26 cellular contexts compared by ENCODE assay signal in the genomic region with DNA sequence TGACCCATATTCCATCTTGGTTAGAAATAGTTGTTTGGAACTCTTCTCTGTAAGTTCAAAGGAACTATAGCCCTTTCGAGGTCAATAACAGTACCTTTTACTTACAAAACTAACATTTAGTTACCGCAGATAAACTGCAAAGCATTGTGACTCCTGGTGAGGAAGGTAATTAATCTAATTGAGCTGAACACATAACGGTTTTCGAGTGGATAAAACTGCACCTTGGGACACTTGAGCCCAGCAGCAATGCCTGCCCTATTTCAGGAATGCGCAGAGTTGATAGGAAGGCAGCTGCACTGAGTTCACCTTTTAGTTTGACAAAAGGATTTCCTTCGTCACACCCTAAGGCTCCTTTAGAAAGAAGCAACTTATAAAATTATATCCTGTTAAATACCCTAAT.
DNase-seq lines count a peak whose midpoint lies in the region; ATAC-seq and TF ChIP-seq lines count a peak whose summit lies in the region.
"Had no signal": no experiment of that assay in that cellular context is flagged by ENCODE, and none has a peak within 500 bp of the region (broad histone marks: within the 10 kb centered on the region; RNA-seq: fewer than 3 reads in every experiment).

No MANE protein-coding gene starts in this region.

- H2AFZ ChIP-seq in GM23338: no peak overlapping the region

- DNase-seq in GM23338 (ENCODE audit: low spot score): no peak
- peak; percentile 62 to 64 for DNase-seq in SHP77 (lab: John Stamatoyannopoulos, UW)
- DNase-seq in left ventricle myocardium inferior: no peak
- no peak for DNase-seq in psoas muscle
- no peak for DNase-seq in activated T-cell treated with anti-CD3 and anti-CD28 coated beads, Interleukin-2, amount 50 U/mL, for 48 hours
- no peak for DNase-seq in anterior cingulate cortex (lab: John Stamatoyannopoulos, UW)
- DNase-seq: activated CD4-positive, alpha-beta T cell treated with anti-CD3 and anti-CD28 coated beads for 36 hours; activated CD8-positive, alpha-beta memory T cell treated with anti-CD3 and anti-CD28 coated beads for 24 hours; activated T-cell treated with anti-CD3 and anti-CD28 coated beads, Interleukin-2, amount 50 U/mL, for 1 hour; effector CD8-positive, alpha-beta T cell; erythroblast; lower lobe of right lung; NCI-H1105; NCI-H2081 treated with DMSO at 0.1 percent for 48 hours; NCI-H510A; spleen; stimulated activated CD4-positive, alpha-beta T cell treated with anti-CD3 and anti-CD28 coated beads, Interleukin-4, amount 100 ng/mL, for 1 hour; T-helper 2 cell had no signal

- intact Hi-C loops in left ventricle myocardium inferior (cut with micrococcal nuclease): no loop called here
- intact Hi-C loops in psoas muscle (cut with DNase I): loop anchor here in 1 of 2 donors (5.0 kb wide), 1 partner anchor 72 kb away; no protein-coding TSS in a partner anchor

- no peak overlapping the region for H3K27ac Mint-ChIP-seq in GM23338
- H3K27ac Mint-ChIP-seq: IgD-negative memory B cell; stimulated activated memory B cell treated with anti-CD40 and anti-IgM and Interleukin-4, amounts not matched to agents 10 μg/mL and 1 μg/mL and 100 μg/mL, for 72 hours had no signal

- H4K20me1 ChIP-seq in GM23338 (replicated peaks; ENCODE audit: insufficient read depth): no peaks in the 10 kb centered on the region

- H3K36me3 Mint-ChIP-seq in GM23338 (ENCODE audit: low read depth): no peaks in the 10 kb centered on the region

- no peaks in the 10 kb centered on the region for H3K9me3 ChIP-seq in left ventricle myocardium inferior (replicated peaks)
- no peaks in the 10 kb centered on the region for H3K9me3 ChIP-seq in psoas muscle
- H3K9me3 ChIP-seq: BLaER1 treated with 17β-estradiol and CSF1 and Interleukin-3, amounts not matched to agents 10 nM and 100 nM; lower lobe of right lung; neutrophil; spleen; suprapubic skin had no signal

- H3K27ac ChIP-seq in GM23338 (ENCODE audit: low read depth) (no peak overlapping the region), left ventricle myocardium inferior (replicated peaks) (peak overlapping the region; percentile 91), psoas muscle (peak overlapping the region; percentile 82)
- H3K27ac ChIP-seq: BLaER1 treated with 17β-estradiol and CSF1 and Interleukin-3, amounts not matched to agents 10 nM and 100 nM; lower lobe of right lung; neutrophil; SK-N-MC; spleen had no signal

- peaks cover 24% of the 10 kb centered on the region for H3K4me1 ChIP-seq in GM23338 (ENCODE audit: insufficient read depth)
- H3K4me1 ChIP-seq in left ventricle myocardium inferior: peaks cover 79% of the 10 kb centered on the region
- peaks cover 59% of the 10 kb centered on the region for H3K4me1 ChIP-seq in psoas muscle
- H3K4me1 ChIP-seq: lower lobe of right lung had no signal

- no peaks in the 10 kb centered on the region for H3F3A ChIP-seq in GM23338 (replicated peaks; ENCODE audit: low read depth)

- H3K27me3 Mint-ChIP-seq in GM23338 (ENCODE audit: insufficient read depth, low read depth, poor library complexity): peaks cover 4% of the 10 kb centered on the region
- H3K27me3 Mint-ChIP-seq: activated CD4-positive, alpha-beta T cell treated with anti-CD3 and anti-CD28 coated beads for 36 hours; brain; IgD-negative memory B cell; stimulated activated memory B cell treated with anti-CD40 and anti-IgM and Interleukin-4, amounts not matched to agents 10 μg/mL and 1 μg/mL and 100 μg/mL, for 72 hours had no signal

- H3K36me3 ChIP-seq in GM23338 (ENCODE audit: insufficient read depth): no peaks in the 10 kb centered on the region
- H3K36me3 ChIP-seq in left ventricle myocardium inferior: no peaks in the 10 kb centered on the region
- H3K36me3 ChIP-seq in psoas muscle (ENCODE audit: insufficient read depth in 1 of 2, low read depth in 1 of 2): no peaks in the 10 kb centered on the region
- H3K36me3 ChIP-seq: lower lobe of right lung, neutrophil, suprapubic skin had no signal

- WGBS in psoas muscle, 3 donors: 44 to 65% (median 62%) methylated on average over 6 of the region's 6 CpGs

- H3K27me3 ChIP-seq in GM23338 (ENCODE audit: insufficient read depth) (no peaks in the 10 kb centered on the region), left ventricle myocardium inferior (ENCODE audit: low read depth) (no peaks in the 10 kb centered on the region), psoas muscle (ENCODE audit: insufficient read depth in 3 of 3, low read length in 2 of 3) (no peaks in the 10 kb centered on the region)
- H3K27me3 ChIP-seq: BLaER1 treated with 17β-estradiol and CSF1 and Interleukin-3, amounts not matched to agents 10 nM and 100 nM; neutrophil; spleen; suprapubic skin had no signal

- no peak overlapping the region for H3K4me3 Mint-ChIP-seq in GM23338
- H3K4me3 Mint-ChIP-seq: activated CD4-positive, alpha-beta T cell treated with anti-CD3 and anti-CD28 coated beads for 36 hours; brain; IgD-negative memory B cell; stimulated activated memory B cell treated with anti-CD40 and anti-IgM and Interleukin-4, amounts not matched to agents 10 μg/mL and 1 μg/mL and 100 μg/mL, for 72 hours had no signal

- ATAC-seq in GM23338: no peak; the same call in 2 of the 3 replicates
- peak in 2 of 4 donors; percentile 9 to 12 for ATAC-seq in psoas muscle
- no peak for ATAC-seq in GM21390 (IDR thresholded peaks at IDR 0.05; ENCODE audit: unreplicated experiment)
- ATAC-seq: activated CD4-positive, alpha-beta T cell treated with anti-CD3 and anti-CD28 coated beads for 36 hours; lower lobe of right lung; stimulated activated memory B cell treated with anti-CD40 and anti-IgM and Interleukin-4, amounts not matched to agents 10 μg/mL and 1 μg/mL and 100 μg/mL, for 72 hours had no signal

- 0 out of 2 replicates have a peak overlapping the region, but pooled peaks have one; percentile 41 for H3K4me2 ChIP-seq in GM23338
- H3K4me2 ChIP-seq: BLaER1 treated with 17β-estradiol and CSF1 and Interleukin-3, amounts not matched to agents 10 nM and 100 nM had no signal

- H3K4me3 ChIP-seq in GM23338: no peak overlapping the region
- H3K4me3 ChIP-seq in left ventricle myocardium inferior: peak overlapping the region; percentile 7
- H3K4me3 ChIP-seq in psoas muscle: peak overlapping the region; percentile 43
- H3K4me3 ChIP-seq: BLaER1 treated with 17β-estradiol and CSF1 and Interleukin-3, amounts not matched to agents 10 nM and 100 nM; lower lobe of right lung; SK-N-MC; spleen; suprapubic skin had no signal

- peaks cover 25% of the 10 kb centered on the region for H3K4me1 Mint-ChIP-seq in GM23338

- peaks cover 3% of the 10 kb centered on the region; the same call in 1 of the 2 replicates for H3K9me2 ChIP-seq in GM23338 (ENCODE audit: insufficient read depth)

- peaks cover 40% of the 10 kb centered on the region for H3K79me2 ChIP-seq in GM23338 (replicated peaks; ENCODE audit: insufficient read depth)

- TF ChIP-seq CTCF in GM23338 (conservative IDR thresholded peaks at IDR 0.05; ENCODE audit: low read depth in 2 of 2): no peak
- TF ChIP-seq CTCF in left ventricle myocardium inferior (IDR thresholded peaks at IDR 0.05; ENCODE audit: borderline replicate concordance): no peak
- TF ChIP-seq CTCF in psoas muscle (IDR thresholded peaks at IDR 0.05): no peak

- H3K9me3 Mint-ChIP-seq in GM23338: no peaks in the 10 kb centered on the region
- H3K9me3 Mint-ChIP-seq: brain, IgD-negative memory B cell had no signal

TF ChIP-seq in GM23338, 12 proteins besides CTCF, POLR2A, EP300 and RAD21 (continues in another document):
- no peak for TF ChIP-seq POLR2AphosphoS5 (IDR thresholded peaks at IDR 0.05; ENCODE audit: low read depth)
- no peak for TF ChIP-seq REST (IDR thresholded peaks at IDR 0.05; ENCODE audit: unreplicated experiment)
- TF ChIP-seq ZNF331 (CRISPR knock-in tag; IDR thresholded peaks at IDR 0.05; ENCODE audit: low read depth): no peak
- no peak for TF ChIP-seq ZNF114 (CRISPR knock-in tag; IDR thresholded peaks at IDR 0.05)
- TF ChIP-seq STAT1 (IDR thresholded peaks at IDR 0.05; ENCODE audit: unreplicated experiment): no peak
- TF ChIP-seq NANOG (IDR thresholded peaks at IDR 0.05; ENCODE audit: borderline replicate concordance): no peak
- TF ChIP-seq JUNB (IDR thresholded peaks at IDR 0.05; ENCODE audit: unreplicated experiment): no peak
- no peak for TF ChIP-seq EZH2phosphoT487 (IDR thresholded peaks at IDR 0.05; ENCODE audit: unreplicated experiment)
- TF ChIP-seq, protein P1, sequence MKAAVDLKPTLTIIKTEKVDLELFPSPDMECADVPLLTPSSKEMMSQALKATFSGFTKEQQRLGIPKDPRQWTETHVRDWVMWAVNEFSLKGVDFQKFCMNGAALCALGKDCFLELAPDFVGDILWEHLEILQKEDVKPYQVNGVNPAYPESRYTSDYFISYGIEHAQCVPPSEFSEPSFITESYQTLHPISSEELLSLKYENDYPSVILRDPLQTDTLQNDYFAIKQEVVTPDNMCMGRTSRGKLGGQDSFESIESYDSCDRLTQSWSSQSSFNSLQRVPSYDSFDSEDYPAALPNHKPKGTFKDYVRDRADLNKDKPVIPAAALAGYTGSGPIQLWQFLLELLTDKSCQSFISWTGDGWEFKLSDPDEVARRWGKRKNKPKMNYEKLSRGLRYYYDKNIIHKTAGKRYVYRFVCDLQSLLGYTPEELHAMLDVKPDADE (IDR thresholded peaks at IDR 0.05): no peak
- no peak for TF ChIP-seq EZH2 (IDR thresholded peaks at IDR 0.05; ENCODE audit: low read depth, unreplicated experiment)

Comparison
In these comparisons a context has a peak if more than half of its experiments do, and no peak if none do; other contexts are left out.
1. DNase-seq: peak in SHP77 (2 of 2); none in GM23338 (single experiment), left ventricle myocardium inferior (single experiment), psoas muscle (0 of 2), activated T-cell treated with anti-CD3 and anti-CD28 coated beads, Interleukin-2, amount 50 U/mL, for 48 hours (0 of 2) and anterior cingulate cortex (0 of 58).